Comparison of ENCODE assay signal across 18 cellular contexts in the genomic region with DNA sequence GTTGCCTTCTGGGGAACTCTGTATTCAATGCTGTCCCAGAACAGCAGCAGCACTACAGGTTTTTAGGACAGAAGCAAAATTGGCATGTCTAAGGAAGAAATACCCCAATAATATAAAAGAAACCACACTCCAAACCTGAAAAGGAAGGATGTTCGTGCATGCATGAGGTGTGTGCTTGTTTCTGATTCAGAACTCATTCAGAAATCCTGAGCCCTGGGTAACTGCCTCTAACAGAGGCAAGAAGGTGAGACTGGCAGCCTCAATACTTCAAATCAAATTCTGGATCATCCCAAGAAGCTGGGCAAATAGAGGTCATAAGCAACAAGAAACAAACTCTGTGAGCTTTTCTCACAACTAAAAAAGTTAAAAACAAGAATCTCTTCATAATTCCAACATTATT. TPM values are rescaled to one million over a fixed set of nuclear protein-coding genes. Genes with fewer than 3 reads are reported as not detected.
DNase-seq lines count a peak whose midpoint lies in the region; ATAC-seq, FAIRE-seq and TF ChIP-seq lines count a peak whose summit lies in the region.
"Had no signal": no experiment of that assay in that cellular context is flagged by ENCODE, and none has a peak within 500 bp of the region (broad histone marks: within the 10 kb centered on the region; RNA-seq: fewer than 3 reads in every experiment).

No MANE protein-coding gene starts in this region.

- 51 to 83% methylated on average over 1 of the region's 1 CpG for WGBS in pancreas, 2 donors

- H3K4me1 Mint-ChIP-seq in Calu3 (ENCODE audit: low read depth, unreplicated experiment) = peaks cover 18% of the 10 kb centered on the region
- no peaks in the 10 kb centered on the region for H3K4me1 Mint-ChIP-seq in stimulated activated memory B cell treated with anti-CD40 and anti-IgM and Interleukin-4, amounts not matched to agents 10 μg/mL and 1 μg/mL and 100 μg/mL, for 72 hours

- no peaks in the 10 kb centered on the region for H3K4me1 ChIP-seq in pancreas
- peaks cover 0 to 20% of the 10 kb centered on the region in 2 donors for H3K4me1 ChIP-seq in right atrium auricular region
- H3K4me1 ChIP-seq: BE2C had no signal

- no peak for FAIRE-seq in pancreas (lab: Jason Lieb, UNC)
- FAIRE-seq: HTR-8/SVneo had no signal

- no peaks in the 10 kb centered on the region for H3K9me3 Mint-ChIP-seq in Calu3 (ENCODE audit: low read depth, unreplicated experiment)
- H3K9me3 Mint-ChIP-seq in stimulated activated memory B cell treated with anti-CD40 and anti-IgM and Interleukin-4, amounts not matched to agents 10 μg/mL and 1 μg/mL and 100 μg/mL, for 72 hours = no peaks in the 10 kb centered on the region
- H3K9me3 Mint-ChIP-seq: CD8-positive, alpha-beta T cell; GM23338 had no signal

- H3K4me3 Mint-ChIP-seq in Calu3 (ENCODE audit: low read depth, unreplicated experiment) = peak overlapping the region; percentile 88
- H3K4me3 Mint-ChIP-seq in stimulated activated memory B cell treated with anti-CD40 and anti-IgM and Interleukin-4, amounts not matched to agents 10 μg/mL and 1 μg/mL and 100 μg/mL, for 72 hours = no peak overlapping the region
- H3K4me3 Mint-ChIP-seq: CD8-positive, alpha-beta T cell; GM23338 had no signal

- no peak overlapping the region for H3K4me3 ChIP-seq in astrocyte of the spinal cord (ENCODE audit: low read depth, low read length)
- H3K4me3 ChIP-seq in fibroblast of the aortic adventitia (ENCODE audit: low read depth, low read length) = no peak overlapping the region
- no peak overlapping the region for H3K4me3 ChIP-seq in pancreas
- H3K4me3 ChIP-seq in right atrium auricular region = no peak overlapping the region
- H3K4me3 ChIP-seq: GM23338, PC-9 had no signal

- H3K36me3 ChIP-seq in pancreas (no peaks in the 10 kb centered on the region), right atrium auricular region (no peaks in the 10 kb centered on the region)
- H3K36me3 ChIP-seq: BE2C had no signal

- no peaks in the 10 kb centered on the region for H3K27me3 ChIP-seq in pancreas
- H3K27me3 ChIP-seq in right atrium auricular region = no peaks in the 10 kb centered on the region

- no peak for DNase-seq in Calu3
- peak; percentile 13 for DNase-seq in astrocyte of the spinal cord (ENCODE audit: low read depth, low spot score)
- peak; percentile 40 for DNase-seq in fibroblast of the aortic adventitia (ENCODE audit: low read depth)
- DNase-seq in renal cortical epithelial cell (ENCODE audit: low read depth) = peak; percentile 72
- DNase-seq in pancreas = no peak
- DNase-seq in right atrium auricular region (ENCODE audit: low spot score) = no peak
- no peak for DNase-seq in NCI-H1092 treated with DMSO at 0.1 percent for 48 hours (lab: John Stamatoyannopoulos, UW)
- DNase-seq: BE2C; CD8-positive, alpha-beta T cell; MV-4-11; NCI-H1436 treated with DMSO at 0.1 percent for 48 hours; NCI-H2227 treated with DMSO at 0.1 percent for 48 hours; NCI-H526; PC-9 had no signal

- no TSS peak for BruUV-seq in Calu3 (replicated peaks; lab: Mats Ljungman, UMichigan)

- no peak for TF ChIP-seq CTCF in Calu3 (IDR thresholded peaks at IDR 0.05; ENCODE audit: unreplicated experiment)
- TF ChIP-seq CTCF in astrocyte of the spinal cord (IDR thresholded peaks at IDR 0.05; ENCODE audit: low read depth, low read length) = no peak
- no peak for TF ChIP-seq CTCF in fibroblast of the aortic adventitia (IDR thresholded peaks at IDR 0.05; ENCODE audit: insufficient read depth, low read length)
- TF ChIP-seq CTCF in pancreas (IDR thresholded peaks at IDR 0.05) = no peak
- no peak for TF ChIP-seq CTCF in right atrium auricular region (IDR thresholded peaks at IDR 0.05)

- intact Hi-C loops in Calu3 (cut with micrococcal nuclease; ENCODE audit: unreplicated experiment) (loop anchor here (2.0 to 10.0 kb wide), 3 partner anchors 51 to 165 kb away; a partner anchor contains a TSS), pancreas (cut with DNase I) (no loop called here)

- no peaks in the 10 kb centered on the region for H3K27me3 Mint-ChIP-seq in Calu3 (ENCODE audit: unreplicated experiment)
- peaks cover 20% of the 10 kb centered on the region for H3K27me3 Mint-ChIP-seq in stimulated activated memory B cell treated with anti-CD40 and anti-IgM and Interleukin-4, amounts not matched to agents 10 μg/mL and 1 μg/mL and 100 μg/mL, for 72 hours

- CTCF ChIA-PET in Calu3 (lab: Charles Lee) = no interaction called here

- peaks cover 57% of the 10 kb centered on the region for H3K36me3 Mint-ChIP-seq in Calu3 (ENCODE audit: insufficient read depth, unreplicated experiment)
- H3K36me3 Mint-ChIP-seq in stimulated activated memory B cell treated with anti-CD40 and anti-IgM and Interleukin-4, amounts not matched to agents 10 μg/mL and 1 μg/mL and 100 μg/mL, for 72 hours = no peaks in the 10 kb centered on the region
- H3K36me3 Mint-ChIP-seq: CD8-positive, alpha-beta T cell had no signal

- H3K27ac Mint-ChIP-seq in Calu3 (ENCODE audit: unreplicated experiment) = peak overlapping the region; percentile 85
- no peak overlapping the region for H3K27ac Mint-ChIP-seq in stimulated activated memory B cell treated with anti-CD40 and anti-IgM and Interleukin-4, amounts not matched to agents 10 μg/mL and 1 μg/mL and 100 μg/mL, for 72 hours
- H3K27ac Mint-ChIP-seq: CD8-positive, alpha-beta T cell; GM23338 had no signal

- peak overlapping the region in 1 of 4 donors; percentile 13 for H3K27ac ChIP-seq in pancreas
- no peak overlapping the region for H3K27ac ChIP-seq in right atrium auricular region
- H3K27ac ChIP-seq: PC-9 had no signal

- no peak for ATAC-seq in pancreas
- no peak for ATAC-seq in stimulated activated memory B cell treated with anti-CD40 and anti-IgM and Interleukin-4, amounts not matched to agents 10 μg/mL and 1 μg/mL and 100 μg/mL, for 72 hours
- ATAC-seq: CD8-positive, alpha-beta T cell; GM23338 had no signal

- no peaks in the 10 kb centered on the region for H3K9me3 ChIP-seq in pancreas
- H3K9me3 ChIP-seq in right atrium auricular region = no peaks in the 10 kb centered on the region
- H3K9me3 ChIP-seq: BE2C had no signal

- in situ Hi-C loops in astrocyte of the spinal cord (cut with HindIII; ENCODE audit: low sequenced_read_pairs) = no loop called here

RNA-seq across cellular contexts. Expression of a gene that starts 2.7 kb away (rescaled TPM):
- 212 and 414 TPM in 2 replicates for total RNA-seq in Calu3 (2022)
- total RNA-seq in fibroblast of the aortic adventitia (ENCODE audit: low replicate concordance) = 1.3 and 5.2 TPM in 2 replicates
- total RNA-seq in renal cortical epithelial cell = 194 and 254 TPM in 2 replicates
- total RNA-seq in pancreas = 10 to 100 TPM in 2 of 6 donors, 1 to 10 TPM in 4; 2.5 to 35.4 (median 6.3) TPM
- polyA plus RNA-seq in pancreas = 10 to 100 TPM; 26.5 to 26.6 TPM
- total RNA-seq in right atrium auricular region = 1 to 10 TPM; 6.9 to 8.5 TPM
- total RNA-seq: CD8-positive, alpha-beta T cell had no signal

RNA-seq across cellular contexts. Expression of a gene that starts 18.8 kb away (rescaled TPM):
- not detected in 2 replicates for total RNA-seq in Calu3 (2022)
- not detected in 2 replicates for total RNA-seq in fibroblast of the aortic adventitia (ENCODE audit: low replicate concordance)
- total RNA-seq in renal cortical epithelial cell = 10.8 and 13.5 TPM in 2 replicates
- total RNA-seq in pancreas = under 1 TPM in 1 of 6 donors, not detected in 5; 0.53 TPM
- not detected for polyA plus RNA-seq in pancreas
- not detected for total RNA-seq in right atrium auricular region
- total RNA-seq: CD8-positive, alpha-beta T cell; PC-9; Right ventricle myocardium inferior had no signal
- polyA plus RNA-seq: GM23338 had no signal

RNA-seq across cellular contexts. Expression of a gene that starts 35.4 kb away (rescaled TPM):
- total RNA-seq in Calu3 (2022) = 48.2 and 91.0 TPM in 2 replicates
- 1.4 and 19.0 TPM in 2 replicates for total RNA-seq in fibroblast of the aortic adventitia (ENCODE audit: low replicate concordance)
- 139 and 159 TPM in 2 replicates for total RNA-seq in renal cortical epithelial cell
- 10 to 100 TPM in 2 of 6 donors, 1 to 10 TPM in 1, under 1 TPM in 3; 0.65 to 65.6 (median 1.5) TPM for total RNA-seq in pancreas
- polyA plus RNA-seq in pancreas = 1 to 10 TPM; 2.0 to 6.4 TPM
- 1 to 10 TPM in 1 of 2 donors, under 1 TPM in 1; 0.44 to 2.4 TPM for total RNA-seq in right atrium auricular region
- total RNA-seq: CD8-positive, alpha-beta T cell; PC-9 had no signal

Comparison
In these comparisons a context has a peak if more than half of its experiments do, and no peak if none do; other contexts are left out.
1. DNase-seq: peak in astrocyte of the spinal cord (single experiment), fibroblast of the aortic adventitia (single experiment) and renal cortical epithelial cell (single experiment); none in Calu3 (single experiment), pancreas (0 of 6), right atrium auricular region (single experiment) and NCI-H1092 treated with DMSO at 0.1 percent for 48 hours (single experiment).